11 cellular contexts compared by ENCODE assay signal in genomic region chr22:23547382-23547781, GRCh38. TPM values are rescaled to one million over a fixed set of nuclear protein-coding genes. Genes with fewer than 3 reads are reported as not detected.
A peak's percentile ranks its signal among the peaks of the same experiment; 100 is the strongest.
DNase-seq lines count a peak whose midpoint lies in the region; ATAC-seq and TF ChIP-seq lines count a peak whose summit lies in the region.
"Not testable (repeated sequence)": the region's sequence is repeated elsewhere in the genome, so short reads cannot be mapped to it uniquely, and the experiment has no call there.
"Had no signal": no experiment of that assay in that cellular context is flagged by ENCODE, and none has a peak within 500 bp of the region (broad histone marks: within the 10 kb centered on the region; RNA-seq: fewer than 3 reads in every experiment).

No MANE protein-coding gene starts in this region.

- H3K79me2 ChIP-seq in DND-41 (ENCODE audit: insufficient read depth, low read length) = not testable (repeated sequence)

- not testable (repeated sequence) for H4K20me1 ChIP-seq in DND-41 (ENCODE audit: insufficient read depth, low read length)

- peaks cover 19% of the 10 kb centered on the region for H3K36me3 Mint-ChIP-seq in progenitor cell of endocrine pancreas (ENCODE audit: insufficient read depth)

- not testable (repeated sequence) for H3K27me3 ChIP-seq in DND-41 (ENCODE audit: insufficient read depth, low read length, poor library complexity)

- not testable (repeated sequence) for H3K4me1 Mint-ChIP-seq in progenitor cell of endocrine pancreas (ENCODE audit: low read depth)

- H3K27ac ChIP-seq in DND-41 (ENCODE audit: low read length); HEK293 (ENCODE audit: extremely low read depth, low read depth, low read length): not testable (repeated sequence)
- peak overlapping the region; percentile 42; the same call in 1 of the 2 replicates for H3K27ac ChIP-seq in VCaP

- DNase-seq in DND-41 (peak; percentile 35), left lobe of liver (ENCODE audit: low spot score) (peak; percentile 16)
- DNase-seq in activated CD8-positive, alpha-beta memory T cell treated with anti-CD3 and anti-CD28 coated beads, Interleukin-2, amount 50 U/mL, for 48 hours = peak; percentile 28
- not testable (repeated sequence) for DNase-seq in progenitor cell of endocrine pancreas (ENCODE audit: low spot score, unreplicated experiment)

- not testable (repeated sequence) for H3K36me3 ChIP-seq in DND-41 (ENCODE audit: insufficient read depth, low read length); HEK293 (ENCODE audit: control insufficient read depth in 2 of 2, insufficient read depth in 1 of 2, low read length in 2 of 2)

- not testable (repeated sequence) for H3K27me3 Mint-ChIP-seq in progenitor cell of endocrine pancreas

- not testable (repeated sequence) for H3K4me3 ChIP-seq in DND-41 (ENCODE audit: low read depth in 1 of 2, low read length in 2 of 2); HEK293 (ENCODE audit: low read depth, low read length)

- POLR2A ChIA-PET in HEK293 (lab: Yijun Ruan, JAX) = not testable (repeated sequence)

- not testable (repeated sequence) for TF ChIP-seq CTCF in DND-41 (IDR thresholded peaks at IDR 0.05; ENCODE audit: borderline replicate concordance, extremely low read depth, low read length, poor library complexity, severe bottlenecking); HEK293 (tag by site-specific recombination; IDR thresholded peaks at IDR 0.05); VCaP (conservative IDR thresholded peaks at IDR 0.05); progenitor cell of endocrine pancreas (IDR thresholded peaks at IDR 0.05; ENCODE audit: unreplicated experiment)

- peaks cover 11% of the 10 kb centered on the region for H3K9me3 ChIP-seq in DND-41 (ENCODE audit: insufficient read depth, low read length, severe bottlenecking)
- H3K9me3 ChIP-seq in HEK293 (ENCODE audit: control insufficient read depth, insufficient read depth, low read depth, low read length) = not testable (repeated sequence)

- not testable (repeated sequence) for ATAC-seq in DND-41 (ENCODE audit: insufficient read depth, low read depth); left lobe of liver

- H3K4me2 ChIP-seq in DND-41 (ENCODE audit: insufficient read depth, low read length) = not testable (repeated sequence)

- H3K4me1 ChIP-seq in DND-41 (ENCODE audit: insufficient read depth, low read length); HEK293 (ENCODE audit: control insufficient read depth, insufficient read depth, low read length): not testable (repeated sequence)

- peak overlapping the region; percentile 83 for H3K27ac Mint-ChIP-seq in progenitor cell of endocrine pancreas

- not testable (repeated sequence) for H3K4me3 Mint-ChIP-seq in progenitor cell of endocrine pancreas (ENCODE audit: low read depth)

- H3K9me3 Mint-ChIP-seq in progenitor cell of endocrine pancreas (ENCODE audit: low read depth) = not testable (repeated sequence)

- CTCF ChIA-PET in HEK293 (lab: Yijun Ruan, JAX) = interaction anchor here (0.6 kb wide), 1 partner anchor 146 kb away, joined by 3 read pairs; no protein-coding TSS in a partner anchor

- not testable (repeated sequence) for H3K9ac ChIP-seq in DND-41 (ENCODE audit: low read depth, low read length)

- H2AFZ ChIP-seq in DND-41 (ENCODE audit: low read depth, low read length) = not testable (repeated sequence)

TF ChIP-seq in HEK293, 187 proteins besides CTCF, POLR2A, EP300 and RAD21:
- TF ChIP-seq SETDB1 (IDR thresholded peaks at IDR 0.05; ENCODE audit: insufficient read length, low read length) = peak; percentile 86

RNA-seq across cellular contexts. Expression of gene IGLL1, which starts 32.7 kb away (rescaled TPM):
- total RNA-seq in left lobe of liver = not detected
- not detected in 2 replicates for total RNA-seq in progenitor cell of endocrine pancreas
- total RNA-seq: B cell; Caco-2; CD4-positive, CD25-positive, alpha-beta regulatory T cell; CD8-positive, alpha-beta T cell; G401 had no signal
